Comparison of ENCODE assay signal across 10 cellular contexts in the genomic region with DNA sequence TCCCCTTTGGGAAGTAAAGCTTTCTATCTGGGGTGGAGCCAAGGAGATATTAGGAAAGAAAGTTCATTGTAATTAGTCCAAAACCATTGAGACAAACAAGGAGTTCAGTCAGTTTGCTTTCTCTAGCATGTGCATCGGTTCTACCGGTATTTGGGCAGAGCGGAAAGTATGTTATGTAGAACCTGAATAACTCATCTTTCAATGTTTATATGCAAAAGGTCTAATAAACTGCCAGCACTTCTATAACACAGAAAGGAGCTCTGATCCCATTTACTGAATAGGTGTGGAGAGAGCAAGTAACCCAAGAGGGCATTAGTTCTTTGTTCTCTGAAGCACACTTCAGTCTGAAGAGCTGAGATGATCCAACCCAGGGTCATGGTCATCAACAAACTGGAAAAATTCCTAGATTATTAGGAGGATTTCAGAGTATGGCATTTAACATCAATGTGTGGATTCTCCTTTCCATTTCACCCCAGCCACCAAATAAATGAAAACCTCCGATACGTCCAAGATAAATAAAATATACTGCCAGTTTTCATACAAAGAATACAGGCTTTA. TPM values are rescaled to one million over a fixed set of nuclear protein-coding genes. Genes with fewer than 3 reads are reported as not detected.
DNase-seq lines count a peak whose midpoint lies in the region; ATAC-seq and TF ChIP-seq lines count a peak whose summit lies in the region.
"Had no signal": no experiment of that assay in that cellular context is flagged by ENCODE, and none has a peak within 500 bp of the region (broad histone marks: within the 10 kb centered on the region; RNA-seq: fewer than 3 reads in every experiment).

No MANE protein-coding gene starts in this region.

- peaks cover 6% of the 10 kb centered on the region for H3K27me3 Mint-ChIP-seq in glutamatergic neuron (ENCODE audit: unreplicated experiment)
- H3K27me3 Mint-ChIP-seq in activated naive CD8-positive, alpha-beta T cell treated with anti-CD3 and anti-CD28 coated beads for 36 hours = peaks cover 21% of the 10 kb centered on the region

- peak overlapping the region; percentile 75 for H3K27ac ChIP-seq in RWPE2 (ENCODE audit: poor library complexity, severe bottlenecking)
- peak overlapping the region; percentile 95 for H3K27ac ChIP-seq in skeletal muscle tissue (ENCODE audit: low read depth, low read length)

- H3K27me3 ChIP-seq in HAP-1 (ENCODE audit: low read depth) = no peaks in the 10 kb centered on the region
- H3K27me3 ChIP-seq in RWPE2 (ENCODE audit: insufficient read depth, poor library complexity, severe bottlenecking) = no peaks in the 10 kb centered on the region
- H3K27me3 ChIP-seq in skeletal muscle tissue (ENCODE audit: control insufficient read depth in 3 of 3, insufficient read depth in 3 of 3, low read length in 3 of 3) = no peaks in the 10 kb centered on the region

- H3K36me3 Mint-ChIP-seq in glutamatergic neuron (ENCODE audit: unreplicated experiment) = no peaks in the 10 kb centered on the region
- no peaks in the 10 kb centered on the region for H3K36me3 Mint-ChIP-seq in activated naive CD8-positive, alpha-beta T cell treated with anti-CD3 and anti-CD28 coated beads for 36 hours

- no peaks in the 10 kb centered on the region for H3K36me3 ChIP-seq in HAP-1 (replicated peaks)
- H3K36me3 ChIP-seq in RWPE2 (ENCODE audit: low read depth) = no peaks in the 10 kb centered on the region
- H3K36me3 ChIP-seq in skeletal muscle tissue (ENCODE audit: control insufficient read depth in 3 of 3, insufficient read depth in 3 of 3, low read length in 3 of 3) = no peaks in the 10 kb centered on the region

- no peak overlapping the region for H3K27ac Mint-ChIP-seq in glutamatergic neuron (ENCODE audit: unreplicated experiment)
- H3K27ac Mint-ChIP-seq in activated naive CD8-positive, alpha-beta T cell treated with anti-CD3 and anti-CD28 coated beads for 36 hours = no peak overlapping the region

- in situ Hi-C loops in HAP-1 (cut with MboI; ENCODE audit: low sequenced_read_pairs) = loop anchor here (10.0 to 25.0 kb wide), 4 partner anchors 714 to 1464 kb away; no protein-coding TSS in a partner anchor

- peak overlapping the region; percentile 54 to 92 (median 88) for H3K9ac ChIP-seq in skeletal muscle tissue (ENCODE audit: low read depth in 1 of 3, low read length in 3 of 3)

- TF ChIP-seq CTCF in RWPE2 (IDR thresholded peaks at IDR 0.05; ENCODE audit: poor library complexity, severe bottlenecking) = no peak
- no peak for TF ChIP-seq CTCF in glutamatergic neuron (IDR thresholded peaks at IDR 0.05; ENCODE audit: partially characterized antibody, unreplicated experiment)

- peaks cover 30% of the 10 kb centered on the region for H3K4me1 ChIP-seq in HAP-1
- peaks cover 13% of the 10 kb centered on the region for H3K4me1 ChIP-seq in RWPE2 (ENCODE audit: insufficient read depth, poor library complexity, severe bottlenecking)
- peaks cover 8 to 36% (median 32%) of the 10 kb centered on the region in 3 donors for H3K4me1 ChIP-seq in skeletal muscle tissue (ENCODE audit: control insufficient read depth in 3 of 3, insufficient read depth in 3 of 3, low read length in 3 of 3)

- peaks cover 12% of the 10 kb centered on the region for H3K4me1 Mint-ChIP-seq in glutamatergic neuron (ENCODE audit: low read depth, unreplicated experiment)
- peaks cover 43% of the 10 kb centered on the region for H3K4me1 Mint-ChIP-seq in activated naive CD8-positive, alpha-beta T cell treated with anti-CD3 and anti-CD28 coated beads for 36 hours

- H3K4me3 Mint-ChIP-seq in glutamatergic neuron (ENCODE audit: unreplicated experiment) = peak overlapping the region; percentile 84
- no peak overlapping the region for H3K4me3 Mint-ChIP-seq in activated naive CD8-positive, alpha-beta T cell treated with anti-CD3 and anti-CD28 coated beads for 36 hours

- H3K9me3 ChIP-seq in HAP-1 (no peaks in the 10 kb centered on the region), RWPE2 (ENCODE audit: severe bottlenecking) (no peaks in the 10 kb centered on the region), skeletal muscle tissue (ENCODE audit: control insufficient read depth in 3 of 3, low read length in 3 of 3) (no peaks in the 10 kb centered on the region)

- ATAC-seq in RWPE2 (ENCODE audit: low read depth) = no peak

- H3K9me3 Mint-ChIP-seq in glutamatergic neuron (ENCODE audit: unreplicated experiment) = peaks cover 7% of the 10 kb centered on the region
- H3K9me3 Mint-ChIP-seq in activated naive CD8-positive, alpha-beta T cell treated with anti-CD3 and anti-CD28 coated beads for 36 hours = no peaks in the 10 kb centered on the region

- DNase-seq in HAP-1 (ENCODE audit: low spot score in 2 of 2) = no peak
- no peak for DNase-seq in RWPE2 (ENCODE audit: low spot score)
- no peak for DNase-seq in glutamatergic neuron
- no peak for DNase-seq in cerebellum (ENCODE audit: low spot score)
- DNase-seq in activated naive CD8-positive, alpha-beta T cell treated with anti-CD3 and anti-CD28 coated beads for 36 hours = no peak
- no peak for DNase-seq in NCI-H2171 (lab: John Stamatoyannopoulos, UW)
- DNase-seq in SW480 (ENCODE audit: low spot score) = no peak
- DNase-seq: DND-41; effector CD4-positive, alpha-beta T cell had no signal

- H3K4me3 ChIP-seq in HAP-1 (peak overlapping the region; percentile 46), RWPE2 (ENCODE audit: severe bottlenecking) (peak overlapping the region; percentile 53), skeletal muscle tissue (ENCODE audit: low read length in 3 of 3) (peak overlapping the region; percentile 83 to 95 (median 90))

RNA-seq across cellular contexts. Expression of a gene that starts 3.6 kb away (rescaled TPM):
- total RNA-seq in glutamatergic neuron (ENCODE audit: unreplicated experiment) (2.0 TPM), skeletal muscle tissue (50.6 TPM), cerebellum (28.1 TPM)
- under 1 TPM in 1 of 2 experiments, not detected in 1; 0.04 TPM for total RNA-seq in activated naive CD8-positive, alpha-beta T cell treated with anti-CD3 and anti-CD28 coated beads for 36 hours
